Comparison of ENCODE assay signal across 24 cellular contexts in genomic region chr6:100614386-100614785, GRCh38.
"Had no signal": no experiment of that assay in that cellular context is flagged by ENCODE, and none has a peak within 500 bp of the region (broad histone marks: within the 10 kb centered on the region; RNA-seq: fewer than 3 reads in every experiment).

No MANE protein-coding gene starts in this region.

- FAIRE-seq: astrocyte, bronchial epithelial cell, endometrium, endothelial cell of umbilical vein had no signal

- H3K36me3 ChIP-seq: brain microvascular endothelial cell had no signal

- H3K27me3 ChIP-seq: brain microvascular endothelial cell had no signal

- DNase-seq: activated B cell treated with CpG ODN at 0.5 μM for 24 hours; activated CD4-positive, alpha-beta T cell treated with anti-CD3 and anti-CD28 coated beads for 48 hours; activated CD4-positive, alpha-beta T cell treated with anti-CD3 and anti-CD28 coated beads, Interleukin-2, amount 50 U/mL, for 1 hour; activated CD4-positive, alpha-beta T cell treated with anti-CD3 and anti-CD28 coated beads, Interleukin-2, amount 50 U/mL, for 48 hours; activated CD8-positive, alpha-beta memory T cell treated with anti-CD3 and anti-CD28 coated beads for 24 hours; activated CD8-positive, alpha-beta T cell treated with anti-CD3 and anti-CD28 coated beads for 36 hours; activated effector memory CD4-positive, alpha-beta T cell treated with Interleukin-2 at 50 U/mL for 16 hours; activated naive CD4-positive, alpha-beta T cell treated with anti-CD3 and anti-CD28 coated beads for 36 hours; activated naive CD8-positive, alpha-beta T cell treated with anti-CD3 and anti-CD28 coated beads for 36 hours; activated naive CD8-positive, alpha-beta T cell treated with anti-CD3 and anti-CD28 coated beads, Interleukin-2, amount 50 U/mL, for 24 hours; activated T-cell treated with anti-CD3 and anti-CD28 coated beads, Interleukin-2, amount 50 U/mL, for 4 hours; amniotic stem cell; anterior cingulate cortex; brain microvascular endothelial cell; effector CD8-positive, alpha-beta T cell; foreskin fibroblast; T-helper 1 cell; T-helper 17 cell; T1000 had no signal

- H3K27ac ChIP-seq: brain microvascular endothelial cell, WERI-Rb-1 had no signal
